Comparison of ENCODE assay signal across 8 cellular contexts in the genomic region with DNA sequence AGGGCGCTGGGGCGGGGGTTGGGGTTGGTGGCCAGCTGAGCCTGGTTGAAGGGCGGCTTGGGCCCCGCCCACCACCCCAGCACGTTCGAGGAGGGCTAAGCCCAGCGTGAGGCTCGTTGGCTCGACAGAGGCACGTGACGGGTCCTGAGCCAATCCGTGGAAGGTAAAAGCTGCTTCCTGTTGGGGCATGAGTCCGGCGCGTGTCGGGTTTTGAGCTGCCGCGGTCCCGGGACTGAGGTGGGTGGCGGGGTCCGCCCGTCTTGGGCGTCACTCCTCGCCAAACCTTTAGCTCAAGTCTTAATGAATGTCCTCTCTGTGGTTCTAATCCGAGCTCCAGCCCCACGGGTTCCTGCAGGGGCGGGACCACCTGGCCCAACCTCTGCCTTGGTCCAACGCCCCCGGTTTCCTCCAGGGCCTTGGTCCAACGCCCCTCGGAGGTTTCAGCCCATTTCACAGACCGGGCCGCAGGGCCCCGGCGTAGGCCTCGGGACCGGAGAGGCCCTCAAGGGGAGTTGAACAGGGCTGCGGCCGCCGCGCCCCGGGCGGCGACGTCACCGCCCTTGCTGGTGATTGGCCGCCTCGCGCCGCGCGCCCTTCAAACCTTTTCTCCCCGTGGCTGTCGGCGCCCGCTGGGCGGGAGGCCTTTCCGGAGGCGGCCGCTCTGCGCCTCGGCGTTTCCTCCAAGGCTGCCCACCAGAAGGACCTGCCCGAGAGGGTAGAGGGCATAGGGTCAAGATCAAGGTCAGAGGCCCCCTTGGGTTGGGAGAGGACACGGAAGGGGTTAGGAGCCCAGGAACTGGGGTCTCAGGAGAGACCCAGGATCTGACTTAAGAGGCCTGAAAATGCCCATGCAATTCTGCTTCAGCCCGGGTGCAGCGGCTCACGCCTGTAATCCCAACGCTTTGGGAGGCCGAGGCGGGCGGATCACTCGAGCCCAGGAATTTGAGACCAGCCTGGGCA. TPM values are rescaled to one million over a fixed set of nuclear protein-coding genes. Genes with fewer than 3 reads are reported as not detected.
DNase-seq lines count a peak whose midpoint lies in the region; ATAC-seq, FAIRE-seq and TF ChIP-seq lines count a peak whose summit lies in the region.

RCCD1 (plus strand) TSS at position 173 of the 960 bp plus-strand sequence. CDS start 1,851 bp downstream, outside the sequence.

- no peak within 1 kb of the TSS for H2BK12ac ChIP-seq in H1 (ENCODE audit: low read depth, low read length)

- no peak within 1 kb of the TSS for H3K14ac ChIP-seq in H1 (ENCODE audit: insufficient read length)

- H3K9ac ChIP-seq in H1 (replicated peaks in 1 of 4; ENCODE audit: extremely low read depth in 1 of 4, low read depth in 3 of 4, low read length in 3 of 4): peak within 1 kb of the TSS in 3 of 4 experiments; percentile 59 to 88 (median 87); a peak in 5 of 7 replicates

- H4K20me1 ChIP-seq in H1 (replicated peaks in 1 of 2; ENCODE audit: control insufficient read depth in 1 of 2, insufficient read depth in 2 of 2, low read length in 2 of 2): peaks cover 1 to 6% of the 10 kb centered on the region in 2 experiments

- H3K27ac Mint-ChIP-seq in memory B cell: peak within 1 kb of the TSS; percentile 84

- peak; percentile 79 to 95 for TF ChIP-seq POLR2A in H1 (IDR thresholded peaks at IDR 0.05; ENCODE audit: control extremely low read depth in 1 of 2, low read depth in 2 of 2, low read length in 2 of 2)

- H3K36me3 Mint-ChIP-seq in memory B cell: peaks cover 7% of the 10 kb centered on the region

- no peaks in the 10 kb centered on the region for H3K9me3 Mint-ChIP-seq in memory B cell

- H3K4me3 Mint-ChIP-seq in memory B cell: peak within 1 kb of the TSS; percentile 84

- peak within 1 kb of the TSS; percentile 89 for H3K4ac ChIP-seq in H1 (replicated peaks; ENCODE audit: insufficient read length, low read depth, low read length)

- no peak within 1 kb of the TSS for H2BK15ac ChIP-seq in H1 (ENCODE audit: low read length)

- peak; percentile 69 for FAIRE-seq in H1 (lab: Jason Lieb, UNC)

- peak within 1 kb of the TSS; percentile 75 for H4K8ac ChIP-seq in H1 (ENCODE audit: extremely low read depth, insufficient read depth, low read length)

- DNase-seq in BE2C (peak; percentile 96), H1 (ENCODE audit: low read depth in 1 of 2, low spot score in 2 of 2) (peak; percentile 85 to 92), memory B cell (ENCODE audit: low spot score in 2 of 2) (peak; percentile 77)
- DNase-seq in NK-92 treated with Interleukin-12 subunit alpha and Interleukin-12 subunit beta, amount 100 ng/mL, for 24 hours (lab: John Stamatoyannopoulos, UW): peak; percentile 94
- peak; percentile 79 to 82 for DNase-seq in activated CD8-positive, alpha-beta memory T cell treated with anti-CD3 and anti-CD28 coated beads for 4 hours (ENCODE audit: low read depth in 2 of 2)
- peak; percentile 74 for DNase-seq in stimulated activated CD8-positive, alpha-beta memory T cell treated with anti-CD3 and anti-CD28 coated beads, Interleukin-12 subunit alpha, Interleukin-12 subunit beta, amount 100 ng/mL, for 1 hour (ENCODE audit: low read depth)

- H3K4me2 ChIP-seq in H1 (ENCODE audit: insufficient read depth in 1 of 2, low read depth in 2 of 2, low read length in 2 of 2): peak within 1 kb of the TSS; percentile 82 to 98

- H3K4me1 ChIP-seq in BE2C (peaks cover 10% of the 10 kb centered on the region), H1 (replicated peaks in 1 of 4; ENCODE audit: control insufficient read depth in 3 of 4, insufficient read depth in 4 of 4, low read length in 3 of 4) (peaks cover 0 to 15% (median 8%) of the 10 kb centered on the region in 4 experiments; a peak in 6 of 7 replicates)

- H3K79me2 ChIP-seq in H1 (ENCODE audit: control insufficient read depth in 1 of 2, insufficient read depth in 2 of 2, low read length in 2 of 2): no peaks in the 10 kb centered on the region

- peak within 1 kb of the TSS; percentile 96 for H3K18ac ChIP-seq in H1 (ENCODE audit: extremely low read depth, low read length)

- H3K27me3 Mint-ChIP-seq in memory B cell: no peaks in the 10 kb centered on the region

- WGBS in H1 (ENCODE audit: extremely low coverage in 1 of 2, insufficient coverage in 1 of 2, insufficient read length in 1 of 2, insufficient replicate concordance in 2 of 2, low coverage in 1 of 2, low lambda C conversion rate in 2 of 2, missing lambda C conversion rate in 1 of 2), 2 experiments: 5% methylated on average over 67 of the region's 73 CpGs; no CpG with 5 or more reads in 1 of the 2 experiments

- no peak for TF ChIP-seq RAD21 in H1 (IDR thresholded peaks at IDR 0.05 in 1 of 2, conservative IDR thresholded peaks at IDR 0.05 in 1 of 2; ENCODE audit: low read depth in 2 of 2, low read length in 2 of 2)

- POLR2A ChIA-PET in H1 (lab: Charles Lee; ENCODE audit: partially characterized antibody): interaction anchor here (0.7 to 2.8 kb wide), 14 partner anchors 12 to 115 kb away, joined by 3 to 20 read pairs (median 5); partner anchors contain the start of genes HDDC3, MAN2A2, PRC1 and UNC45A

- H2BK5ac ChIP-seq in H1 (ENCODE audit: low read depth, low read length): peak within 1 kb of the TSS; percentile 90; the same call in 1 of the 2 replicates

- H3K23me2 ChIP-seq in H1 (ENCODE audit: low read depth, low read length): peaks cover 14% of the 10 kb centered on the region; the same call in 1 of the 2 replicates

- H3K4me3 ChIP-seq in BE2C (ENCODE audit: low read depth, low read length) (peak within 1 kb of the TSS; percentile 85), H1 (ENCODE audit: extremely low read depth in 1 of 4, insufficient read depth in 2 of 4, low read depth in 3 of 4, low read length in 4 of 4) (peak within 1 kb of the TSS; percentile 46 to 72 (median 58))

- H3K56ac ChIP-seq in H1 (replicated peaks; ENCODE audit: insufficient read length, low read depth, low read length): peak within 1 kb of the TSS; percentile 96

- no peak for TF ChIP-seq EP300 in H1 (IDR thresholded peaks at IDR 0.05; ENCODE audit: borderline replicate concordance in 1 of 2, low read depth in 2 of 2, low read length in 2 of 2)

- H4K5ac ChIP-seq in H1 (ENCODE audit: insufficient read length, low read depth, low read length): peak within 1 kb of the TSS; percentile 91

- H3K9me3 ChIP-seq in BE2C (no peaks in the 10 kb centered on the region), H1 (ENCODE audit: insufficient read depth in 2 of 2, low read depth in 1 of 2, low read length in 1 of 2) (no peaks in the 10 kb centered on the region)

- H4K91ac ChIP-seq in H1 (replicated peaks; ENCODE audit: insufficient read length, low read length): peak within 1 kb of the TSS; percentile 91

- H3K79me1 ChIP-seq in H1 (ENCODE audit: low read depth, low read length): peaks cover 3% of the 10 kb centered on the region; the same call in 1 of the 2 replicates

- H3K36me3 ChIP-seq in BE2C: peaks cover 22% of the 10 kb centered on the region
- H3K36me3 ChIP-seq in H1 (ENCODE audit: control insufficient read depth in 2 of 4, insufficient read depth in 4 of 4, low read length in 3 of 4): peaks cover 2 to 29% (median 20%) of the 10 kb centered on the region in 4 experiments; a peak in 6 of 8 replicates

- H2BK120ac ChIP-seq in H1 (replicated peaks; ENCODE audit: low read depth, low read length): no peak within 1 kb of the TSS

- H2BK20ac ChIP-seq in H1 (ENCODE audit: low read length): no peak within 1 kb of the TSS

- H2AK5ac ChIP-seq in H1 (ENCODE audit: low read depth, low read length): no peak within 1 kb of the TSS

- no peak within 1 kb of the TSS for H3K23ac ChIP-seq in H1 (ENCODE audit: insufficient read length)

- CTCF ChIA-PET in H1 (lab: Charles Lee; ENCODE audit: partially characterized antibody): interaction anchor here (0.7 to 19.2 kb wide), 9 partner anchors 16 to 425 kb away, joined by 3 to 306 read pairs (median 3); partner anchors contain the start of genes HDDC3, MAN2A2 and UNC45A

- H3K27me3 ChIP-seq in BE2C (no peaks in the 10 kb centered on the region), H1 (replicated peaks in 1 of 4; ENCODE audit: control insufficient read depth in 3 of 4, extremely low read depth in 1 of 4, insufficient read depth in 3 of 4, low read length in 3 of 4) (no peaks in the 10 kb centered on the region)

- TF ChIP-seq CTCF in BE2C (IDR thresholded peaks at IDR 0.05; ENCODE audit: low read depth, low read length): no peak
- no peak for TF ChIP-seq CTCF in H1 (IDR thresholded peaks at IDR 0.05; ENCODE audit: control extremely low read depth in 1 of 3, insufficient read depth in 1 of 3, low read depth in 1 of 3, low read length in 3 of 3)

- H2AFZ ChIP-seq in H1 (ENCODE audit: low read length): peak within 1 kb of the TSS; percentile 34; the same call in 1 of the 2 replicates

- H3K27ac ChIP-seq in H1 (ENCODE audit: low read depth, low read length): peak within 1 kb of the TSS; percentile 92

- peak; percentile 92 for ATAC-seq in GM19328 (IDR thresholded peaks at IDR 0.05; ENCODE audit: unreplicated experiment)
- ATAC-seq in HG03520 (IDR thresholded peaks at IDR 0.05; ENCODE audit: unreplicated experiment): peak; percentile 90
- peak; percentile 92 for ATAC-seq in memory B cell (ENCODE audit: low read depth)

- peaks cover 2% of the 10 kb centered on the region for H3K4me1 Mint-ChIP-seq in memory B cell

TF ChIP-seq in H1, 55 proteins besides CTCF, POLR2A, EP300 and RAD21 (continues in another document):
- TF ChIP-seq NRF1 (IDR thresholded peaks at IDR 0.05; ENCODE audit: low read depth, low read length) (no peak), EGR1 (IDR thresholded peaks at IDR 0.05; ENCODE audit: borderline replicate concordance, low read depth, low read length) (peak; percentile 55; the same call in 1 of the 2 replicates), SAP30 (IDR thresholded peaks at IDR 0.05; ENCODE audit: insufficient read depth, insufficient replicate concordance, low read length) (no peak), GABPA (IDR thresholded peaks at IDR 0.05; ENCODE audit: borderline replicate concordance, insufficient read depth, low read length) (no peak), SUZ12 (IDR thresholded peaks at IDR 0.05; ENCODE audit: low read length) (no peak)

RNA-seq across cellular contexts. Expression of gene RCCD1, which starts in this region (rescaled TPM):
- 25.5 TPM for polyA plus RNA-seq in BE2C (2012; ENCODE audit: insufficient read depth, insufficient read length, low read depth)
- total RNA-seq in H1 (2021; fragmentation: NEBNext Ultra II Directional; extraction: Animal tissue kit (Norgen Biotek cat#: 25700)): 16.2 and 18.8 TPM in 2 replicates
- polyA plus RNA-seq in H1 (2011; rRNA removed): 9.9 and 13.2 TPM in 2 replicates
- 15.6 TPM for polyA plus RNA-seq in H1 (2011; cell fraction: cytosol; rRNA removed)
- 70.5 TPM for polyA plus RNA-seq in H1 (2011; cell fraction: nucleus; rRNA removed)
- polyA plus RNA-seq in H1 (2012, experiment 1 of 2): 21.0 to 22.6 TPM (median 21.9 TPM) in 4 replicates
- 12.9 TPM for polyA plus RNA-seq in H1 (2012, experiment 2 of 2)
- 12.7 TPM for polyA plus RNA-seq in H1 (2013, experiment 1 of 2)
- polyA plus RNA-seq in H1 (2013, experiment 2 of 2): 11.1 TPM
- polyA minus RNA-seq in H1 (2011; rRNA and poly(A)+ RNA removed): 4.5 and 7.2 TPM in 2 replicates
- 6.4 TPM for polyA minus RNA-seq in H1 (2011; cell fraction: cytosol; rRNA and poly(A)+ RNA removed)
- 18.9 TPM for polyA minus RNA-seq in H1 (2011; cell fraction: nucleus; rRNA and poly(A)+ RNA removed)

Comparison
In these comparisons a context has a peak if more than half of its experiments do, and no peak if none do; other contexts are left out.
1. Peak in every context shown above with its lines: DNase-seq, ATAC-seq, H3K4me3 ChIP-seq and H3K27ac ChIP-seq.